17 cellular contexts compared by ENCODE assay signal in the genomic region with DNA sequence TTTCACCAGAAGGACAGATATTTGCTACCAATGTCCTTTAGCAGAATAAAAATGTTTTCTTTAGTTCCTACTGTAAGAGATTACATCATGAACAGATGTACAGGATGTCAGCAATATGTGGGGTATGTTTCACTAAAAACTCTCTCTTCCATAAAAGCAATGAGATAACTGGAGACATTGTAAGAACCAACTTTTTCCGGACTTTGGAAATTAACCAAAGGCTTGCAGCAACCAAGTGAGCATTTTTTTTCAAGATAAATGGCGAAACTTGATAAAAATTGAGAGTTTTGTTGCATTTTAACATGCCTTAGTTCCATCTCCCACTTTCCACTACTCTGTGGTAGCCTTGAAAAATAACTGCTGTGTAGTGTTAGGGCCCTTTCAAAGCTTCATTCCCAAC.
DNase-seq lines count a peak whose midpoint lies in the region; ATAC-seq, FAIRE-seq and TF ChIP-seq lines count a peak whose summit lies in the region.
"Had no signal": no experiment of that assay in that cellular context is flagged by ENCODE, and none has a peak within 500 bp of the region (broad histone marks: within the 10 kb centered on the region; RNA-seq: fewer than 3 reads in every experiment).

No MANE protein-coding gene starts in this region.

- FAIRE-seq in D721Med (lab: Jason Lieb, UNC) (peak; percentile 48), GM12891 (lab: Jason Lieb, UNC) (no peak)
- FAIRE-seq: G401.6, HepG2 had no signal

- H3K27me3 ChIP-seq in tibial artery (no peaks in the 10 kb centered on the region), upper lobe of left lung (no peaks in the 10 kb centered on the region)
- H3K27me3 ChIP-seq: BLaER1 treated with 17β-estradiol and CSF1 and Interleukin-3, amounts not matched to agents 10 nM and 100 nM had no signal

- no peak for TF ChIP-seq EP300 in upper lobe of left lung (IDR thresholded peaks at IDR 0.05)

- H3K9me3 ChIP-seq in tibial artery (no peaks in the 10 kb centered on the region), upper lobe of left lung (no peaks in the 10 kb centered on the region)
- H3K9me3 ChIP-seq: BLaER1 treated with 17β-estradiol and CSF1 and Interleukin-3, amounts not matched to agents 10 nM and 100 nM; HAP-1 had no signal

- DNase-seq in D721Med (ENCODE audit: insufficient read length, low spot score) (no peak), LHCN-M2 (ENCODE audit: low read depth) (peak; percentile 23), dermis blood vessel endothelial cell (peak; percentile 9), tibial artery (no peak), GM12891 (ENCODE audit: insufficient read length, low spot score) (no peak), NCI-H446 treated with DMSO at 0.1 percent for 48 hours (lab: John Stamatoyannopoulos, UW) (no peak), upper lobe of left lung (no peak)
- DNase-seq: 8988T; Calu3; CD8-positive, alpha-beta T cell; DMS 273 treated with DMSO at 0.1 percent for 48 hours; DMS53; DND-41 had no signal

- H3K36me3 ChIP-seq in tibial artery (no peaks in the 10 kb centered on the region), upper lobe of left lung (no peaks in the 10 kb centered on the region)
- H3K36me3 ChIP-seq: BLaER1 treated with 17β-estradiol and CSF1 and Interleukin-3, amounts not matched to agents 10 nM and 100 nM; HAP-1 had no signal

- intact Hi-C loops in tibial artery (cut with DNase I; ENCODE audit: low total_unique reads) = no loop called here

- ATAC-seq in upper lobe of left lung (ENCODE audit: low FRiP score in 2 of 2) = no peak
- ATAC-seq: CD8-positive, alpha-beta T cell; HepG2 had no signal

- TF ChIP-seq POLR2A in GM12891 (IDR thresholded peaks at IDR 0.05; ENCODE audit: low read depth, low read length) = no peak
- no peak for TF ChIP-seq POLR2A in upper lobe of left lung (IDR thresholded peaks at IDR 0.05)

- TF ChIP-seq CTCF in D721Med (IDR thresholded peaks at IDR 0.05; ENCODE audit: insufficient read depth, missing control alignments) = no peak
- TF ChIP-seq CTCF in tibial artery (IDR thresholded peaks at IDR 0.05) = no peak
- no peak for TF ChIP-seq CTCF in upper lobe of left lung (IDR thresholded peaks at IDR 0.05)

- H3K27ac ChIP-seq in tibial artery (no peak overlapping the region), upper lobe of left lung (no peak overlapping the region)
- H3K27ac ChIP-seq: BLaER1 treated with 17β-estradiol and CSF1 and Interleukin-3, amounts not matched to agents 10 nM and 100 nM had no signal

- H3K4me1 ChIP-seq in tibial artery (no peaks in the 10 kb centered on the region), upper lobe of left lung (no peaks in the 10 kb centered on the region)
- H3K4me1 ChIP-seq: BLaER1 treated with 17β-estradiol and CSF1 and Interleukin-3, amounts not matched to agents 10 nM and 100 nM; HAP-1 had no signal

- H3K4me3 ChIP-seq in tibial artery (no peak overlapping the region), upper lobe of left lung (no peak overlapping the region)
- H3K4me3 ChIP-seq: BLaER1 treated with 17β-estradiol and CSF1 and Interleukin-3, amounts not matched to agents 10 nM and 100 nM; HAP-1 had no signal

- 75 to 76% methylated on average over 2 of the region's 2 CpGs for WGBS in upper lobe of left lung, 2 donors

TF ChIP-seq in GM12891, 5 proteins besides CTCF, POLR2A, EP300 and RAD21:
- no peak for TF ChIP-seq POU2F2 (IDR thresholded peaks at IDR 0.05; ENCODE audit: low read depth, low read length)
- no peak for TF ChIP-seq TAF1 (IDR thresholded peaks at IDR 0.05; ENCODE audit: low read depth, low read length)
- no peak for TF ChIP-seq POLR2AphosphoS5 (IDR thresholded peaks at IDR 0.05; ENCODE audit: low read depth, low read length)
- TF ChIP-seq SPI1 (IDR thresholded peaks at IDR 0.05; ENCODE audit: low read depth, low read length) = no peak
- no peak for TF ChIP-seq PAX5 (IDR thresholded peaks at IDR 0.05; ENCODE audit: insufficient read depth, low read length, severe bottlenecking)

Comparison
In these comparisons a context has a peak if more than half of its experiments do, and no peak if none do; other contexts are left out.
1. DNase-seq: peak in LHCN-M2 (single experiment) and dermis blood vessel endothelial cell (single experiment); none in D721Med (single experiment), tibial artery (0 of 2), GM12891 (single experiment), NCI-H446 treated with DMSO at 0.1 percent for 48 hours (single experiment) and upper lobe of left lung (0 of 2).